ENCODE assay signal across 18 cellular contexts in genomic region chr1:96598416-96599168, GRCh38.
DNase-seq lines count a peak whose midpoint lies in the region; ATAC-seq, FAIRE-seq and TF ChIP-seq lines count a peak whose summit lies in the region.
"Had no signal": no experiment of that assay in that cellular context is flagged by ENCODE, and none has a peak within 500 bp of the region (broad histone marks: within the 10 kb centered on the region; RNA-seq: fewer than 3 reads in every experiment).

No MANE protein-coding gene starts in this region.

- H3K27me3 ChIP-seq in neuronal stem cell (ENCODE audit: control insufficient read depth in 3 of 3, insufficient read depth in 3 of 3, low read depth in 1 of 3, low read length in 3 of 3), result no peaks in the 10 kb centered on the region
- no peaks in the 10 kb centered on the region for H3K27me3 ChIP-seq in aorta (ENCODE audit: control insufficient read depth in 1 of 2, insufficient read depth in 2 of 2, low read length in 1 of 2)
- H3K27me3 ChIP-seq: stomach had no signal

- no peak overlapping the region for H2BK12ac ChIP-seq in neuronal stem cell (ENCODE audit: low read length)

- H4K8ac ChIP-seq in neuronal stem cell (ENCODE audit: low read depth, low read length), result no peak overlapping the region

- no peaks in the 10 kb centered on the region for H3K79me1 ChIP-seq in neuronal stem cell (ENCODE audit: low read depth, low read length)

- H3K36me3 ChIP-seq in neuronal stem cell (replicated peaks in 1 of 2; ENCODE audit: control insufficient read depth in 2 of 2, insufficient read depth in 2 of 2, low read length in 2 of 2) (no peaks in the 10 kb centered on the region), aorta (ENCODE audit: control insufficient read depth in 1 of 2, insufficient read depth in 2 of 2, low read length in 1 of 2) (no peaks in the 10 kb centered on the region)
- H3K36me3 ChIP-seq: stomach had no signal

- H2BK120ac ChIP-seq in neuronal stem cell (ENCODE audit: low read depth, low read length), result no peak overlapping the region

- H3K4me1 ChIP-seq in neuronal stem cell (ENCODE audit: control insufficient read depth in 2 of 2, insufficient read depth in 1 of 2, low read depth in 1 of 2, low read length in 2 of 2) (peaks cover 7 to 26% of the 10 kb centered on the region in 2 donors), aorta (ENCODE audit: control insufficient read depth in 1 of 2, insufficient read depth in 2 of 2, low read length in 2 of 2) (peaks cover 0 to 5% of the 10 kb centered on the region in 2 donors)
- H3K4me1 ChIP-seq: stomach had no signal

- H3K23ac ChIP-seq in neuronal stem cell (ENCODE audit: low read depth, low read length, poor library complexity), result no peak overlapping the region

- intact Hi-C loops in aorta (cut with DNase I) (no loop called here), Right ventricle myocardium superior (cut with DNase I) (no loop called here)

- ATAC-seq in aorta (ENCODE audit: low FRiP score) (peak; percentile 54), Right ventricle myocardium superior (ENCODE audit: poor library complexity) (no peak), GM21723 (IDR thresholded peaks at IDR 0.05; ENCODE audit: unreplicated experiment) (no peak)
- ATAC-seq: activated CD8-positive, alpha-beta T cell treated with anti-CD3 and anti-CD28 coated beads for 36 hours; esophagus mucosa had no signal

- no peak overlapping the region for H4K91ac ChIP-seq in neuronal stem cell (ENCODE audit: low read depth, low read length, poor library complexity)

- H3K4me3 ChIP-seq in foreskin fibroblast (ENCODE audit: low read depth in 1 of 2, low read length in 2 of 2), result no peak overlapping the region
- H3K4me3 ChIP-seq in neuronal stem cell (ENCODE audit: low read length in 2 of 2), result no peak overlapping the region
- H3K4me3 ChIP-seq in aorta (ENCODE audit: low read length in 2 of 2), result no peak overlapping the region
- H3K4me3 ChIP-seq: stomach had no signal

- H3K4me2 ChIP-seq in neuronal stem cell (ENCODE audit: insufficient read depth, low read length, poor library complexity, severe bottlenecking), result no peak overlapping the region

- H3K4ac ChIP-seq in neuronal stem cell (ENCODE audit: low read length), result no peak overlapping the region

- peak; percentile 32 to 61 for DNase-seq in foreskin fibroblast
- no peak for DNase-seq in neuronal stem cell (ENCODE audit: low spot score)
- no peak for DNase-seq in aorta
- no peak for DNase-seq in Right ventricle myocardium superior
- DNase-seq in urothelium cell line (ENCODE audit: low spot score), result no peak
- DNase-seq: activated CD8-positive, alpha-beta T cell treated with anti-CD3 and anti-CD28 coated beads for 36 hours; activated effector memory CD4-positive, alpha-beta T cell treated with Interleukin-2 at 50 U/mL for 16 hours; H9; Karpas-422; NCI-H187; NCI-H82; SHP77; small intestine; stomach had no signal

- no peak overlapping the region for H3K14ac ChIP-seq in neuronal stem cell (ENCODE audit: low read length)

- H3K9me3 ChIP-seq in neuronal stem cell (replicated peaks in 1 of 2; ENCODE audit: control insufficient read depth in 2 of 2, insufficient read depth in 1 of 2, low read depth in 1 of 2, low read length in 2 of 2), result peaks cover 0 to 2% of the 10 kb centered on the region in 2 donors
- no peaks in the 10 kb centered on the region for H3K9me3 ChIP-seq in aorta (ENCODE audit: control insufficient read depth, low read length)
- H3K9me3 ChIP-seq: stomach had no signal

- no CpG with 5 or more reads among the region's 4 CpGs for WGBS in neuronal stem cell (ENCODE audit: extremely low coverage in 2 of 2, insufficient read length in 2 of 2, insufficient replicate concordance in 1 of 2), 2 donors
- 17 to 24% methylated on average over 4 of the region's 4 CpGs for WGBS in aorta, 2 donors

- TF ChIP-seq CTCF in foreskin fibroblast (IDR thresholded peaks at IDR 0.05; ENCODE audit: low read depth, low read length), result no peak

- no peak overlapping the region for H2BK5ac ChIP-seq in neuronal stem cell (ENCODE audit: low read length)

- H3K9ac ChIP-seq in neuronal stem cell (ENCODE audit: low read depth, low read length, poor library complexity), result no peak overlapping the region

- H2AFZ ChIP-seq in neuronal stem cell (ENCODE audit: low read length), result peak overlapping the region; percentile 67

- H2BK15ac ChIP-seq in neuronal stem cell (ENCODE audit: low read length), result no peak overlapping the region

- no peak for FAIRE-seq in urothelium cell line (lab: Jason Lieb, UNC)
- FAIRE-seq: GM18507, small intestine had no signal

- no peak overlapping the region for H2AK5ac ChIP-seq in neuronal stem cell (ENCODE audit: low read depth, low read length)

- H3K27ac ChIP-seq in angular gyrus (ENCODE audit: low read depth, low read length) (peak overlapping the region; percentile 93), neuronal stem cell (replicated peaks; ENCODE audit: low read length) (peak overlapping the region; percentile 56), aorta (ENCODE audit: low read depth in 1 of 2, low read length in 2 of 2) (no peak overlapping the region)
- H3K27ac ChIP-seq: stomach had no signal

- H3K18ac ChIP-seq in neuronal stem cell (ENCODE audit: low read length), result no peak overlapping the region

Comparison
In these comparisons a context has a peak if more than half of its experiments do, and no peak if none do; other contexts are left out.
1. H3K27ac ChIP-seq: peak in angular gyrus (single experiment) and neuronal stem cell (single experiment); none in aorta (0 of 2).
2. DNase-seq: peak in foreskin fibroblast (2 of 2); none in neuronal stem cell (single experiment), aorta (0 of 2), Right ventricle myocardium superior (single experiment) and urothelium cell line (single experiment).